ENCODE assay signal across 1 cellular context in the genomic region with DNA sequence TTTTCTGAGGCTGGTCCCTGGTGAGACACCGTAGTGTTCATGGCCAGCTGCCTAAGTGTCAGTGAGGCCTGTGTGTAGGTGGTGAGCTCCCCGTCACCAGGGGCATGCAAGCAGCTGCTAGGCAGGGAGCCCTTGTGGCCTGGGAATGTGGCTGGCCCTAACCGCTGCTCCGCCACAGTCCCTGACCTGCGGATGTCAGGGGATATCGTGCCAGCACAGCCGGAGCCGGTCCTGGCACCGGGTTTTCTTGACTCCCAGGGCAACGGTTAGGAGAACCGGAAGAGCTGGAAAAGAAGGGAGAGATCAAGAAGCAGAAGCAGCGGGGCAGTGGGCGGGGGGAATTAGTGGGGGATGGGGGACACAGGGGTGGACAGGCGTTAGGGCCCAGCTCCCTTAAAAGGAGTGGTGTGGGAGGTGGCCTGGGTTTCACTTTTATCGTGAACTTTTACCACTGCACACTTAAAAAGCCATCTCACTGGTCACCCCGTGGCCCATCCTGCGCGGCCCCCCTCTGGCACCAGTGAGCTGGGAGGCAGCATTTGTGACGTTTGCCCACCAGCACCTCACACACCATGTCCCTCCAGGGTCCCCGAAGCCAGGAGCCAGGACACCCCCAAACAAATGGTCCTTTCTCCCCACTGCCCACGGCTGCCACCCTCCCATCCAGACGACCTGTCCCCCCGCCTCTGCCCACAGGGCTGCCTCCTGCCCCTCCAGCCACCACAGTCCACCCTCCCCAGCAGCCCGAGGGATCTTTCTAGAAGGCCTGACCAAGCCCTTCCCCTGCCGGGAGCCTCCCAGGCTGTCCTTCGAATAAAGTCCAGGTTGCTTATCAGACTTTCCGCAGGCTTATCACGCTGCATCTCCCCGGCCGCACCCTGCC.
TF ChIP-seq lines count a peak whose summit lies in the region.

No MANE protein-coding gene starts in this region.

TF ChIP-seq in HepG2, 621 proteins besides CTCF, POLR2A, EP300 and RAD21 (continued from another document and continues in another):
- TF ChIP-seq, protein P1, sequence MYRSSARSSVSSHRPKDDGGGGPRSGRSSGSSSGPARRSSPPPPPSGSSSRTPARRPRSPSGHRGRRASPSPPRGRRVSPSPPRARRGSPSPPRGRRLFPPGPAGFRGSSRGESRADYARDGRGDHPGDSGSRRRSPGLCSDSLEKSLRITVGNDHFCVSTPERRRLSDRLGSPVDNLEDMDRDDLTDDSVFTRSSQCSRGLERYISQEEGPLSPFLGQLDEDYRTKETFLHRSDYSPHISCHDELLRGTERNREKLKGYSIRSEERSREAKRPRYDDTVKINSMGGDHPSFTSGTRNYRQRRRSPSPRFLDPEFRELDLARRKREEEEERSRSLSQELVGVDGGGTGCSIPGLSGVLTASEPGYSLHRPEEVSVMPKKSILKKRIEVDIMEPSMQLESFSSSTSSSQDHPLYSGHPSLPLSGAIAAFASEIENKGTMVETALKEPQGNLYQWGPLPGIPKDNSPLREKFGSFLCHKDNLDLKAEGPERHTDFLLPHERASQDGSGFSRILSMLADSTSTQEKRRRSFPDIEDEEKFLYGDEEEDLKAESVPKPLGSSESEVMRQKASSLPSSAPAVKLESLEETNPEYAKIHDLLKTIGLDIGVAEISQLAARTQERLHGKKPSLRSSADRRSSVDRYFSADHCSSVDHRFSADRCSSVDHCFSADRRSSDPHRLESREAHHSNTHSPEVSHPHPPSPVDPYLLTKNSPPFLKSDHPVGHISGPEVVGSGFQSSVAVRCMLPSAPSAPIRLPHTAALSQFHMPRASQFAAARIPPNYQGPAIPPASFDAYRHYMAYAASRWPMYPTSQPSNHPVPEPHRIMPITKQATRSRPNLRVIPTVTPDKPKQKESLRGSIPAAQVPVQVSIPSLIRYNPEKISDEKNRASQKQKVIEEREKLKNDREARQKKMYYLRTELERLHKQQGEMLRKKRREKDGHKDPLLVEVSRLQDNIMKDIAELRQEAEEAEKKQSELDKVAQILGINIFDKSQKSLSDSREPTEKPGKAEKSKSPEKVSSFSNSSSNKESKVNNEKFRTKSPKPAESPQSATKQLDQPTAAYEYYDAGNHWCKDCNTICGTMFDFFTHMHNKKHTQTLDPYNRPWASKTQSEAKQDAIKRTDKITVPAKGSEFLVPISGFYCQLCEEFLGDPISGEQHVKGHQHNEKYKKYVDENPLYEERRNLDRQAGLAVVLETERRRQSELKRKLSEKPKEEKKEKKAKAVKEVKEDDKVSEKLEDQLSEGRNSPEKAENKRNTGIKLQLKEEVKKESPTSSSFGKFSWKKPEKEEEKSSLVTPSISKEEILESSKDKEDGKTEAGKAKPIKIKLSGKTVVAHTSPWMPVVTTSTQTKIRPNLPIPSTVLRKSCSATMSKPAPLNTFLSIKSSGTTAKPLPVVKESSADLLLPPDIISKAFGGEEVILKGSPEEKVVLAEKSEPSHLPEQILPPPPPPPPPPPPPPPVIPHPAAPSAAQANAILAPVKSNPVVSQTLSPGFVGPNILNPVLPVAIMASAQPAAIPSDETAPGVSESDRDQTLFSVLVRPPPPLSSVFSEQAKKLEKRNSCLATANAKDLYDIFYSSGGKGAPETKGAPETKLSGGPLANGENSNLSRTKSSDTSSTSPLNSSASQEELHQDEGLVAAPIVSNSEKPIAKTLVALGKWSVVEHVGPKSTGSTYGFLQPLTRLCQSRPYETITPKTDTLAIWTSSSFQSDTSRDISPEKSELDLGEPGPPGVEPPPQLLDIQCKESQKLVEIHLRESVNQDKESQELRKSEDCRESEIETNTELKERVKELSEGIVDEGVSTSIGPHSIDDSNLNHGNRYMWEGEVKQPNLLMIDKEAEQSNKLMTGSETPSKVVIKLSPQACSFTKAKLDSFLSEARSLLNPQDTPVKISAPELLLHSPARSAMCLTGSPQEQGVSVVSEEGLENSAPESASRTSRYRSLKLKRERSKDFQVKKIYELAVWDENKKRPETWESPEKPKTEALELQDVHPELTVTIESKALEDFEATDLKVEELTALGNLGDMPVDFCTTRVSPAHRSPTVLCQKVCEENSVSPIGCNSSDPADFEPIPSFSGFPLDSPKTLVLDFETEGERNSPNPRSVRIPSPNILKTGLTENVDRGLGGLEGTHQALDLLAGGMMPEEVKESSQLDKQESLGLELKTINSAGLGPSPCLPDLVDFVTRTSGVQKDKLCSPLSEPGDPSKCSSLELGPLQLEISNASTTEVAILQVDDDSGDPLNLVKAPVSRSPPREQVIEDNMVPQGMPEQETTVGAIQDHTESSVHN (CRISPR knock-in tag; IDR thresholded peaks at IDR 0.05), result no peak
- TF ChIP-seq ZNF136 (CRISPR knock-in tag; IDR thresholded peaks at IDR 0.05; ENCODE audit: low read depth) (no peak), ZSCAN5A (CRISPR knock-in tag; IDR thresholded peaks at IDR 0.05; ENCODE audit: borderline replicate concordance) (no peak), ZNF205 (CRISPR knock-in tag; IDR thresholded peaks at IDR 0.05) (no peak), ZNF704 (CRISPR knock-in tag; IDR thresholded peaks at IDR 0.05; ENCODE audit: borderline replicate concordance) (no peak), FLYWCH1 (CRISPR knock-in tag; IDR thresholded peaks at IDR 0.05) (no peak), ZNF335 (CRISPR knock-in tag; IDR thresholded peaks at IDR 0.05) (no peak; the same call in 1 of the 2 replicates), SRSF9 (IDR thresholded peaks at IDR 0.05; ENCODE audit: borderline replicate concordance, insufficient read depth, low read depth, low read length, poor library complexity, severe bottlenecking) (no peak), ZFY (CRISPR knock-in tag; IDR thresholded peaks at IDR 0.05) (0 out of 2 replicates have a peak, but pooled peaks have one; percentile 14), IKZF5 (CRISPR knock-in tag; IDR thresholded peaks at IDR 0.05) (peak; percentile 18; the same call in 1 of the 2 replicates), ZNF766 (CRISPR knock-in tag; IDR thresholded peaks at IDR 0.05; ENCODE audit: borderline replicate concordance) (no peak), NFIC (IDR thresholded peaks at IDR 0.05; ENCODE audit: low read length) (no peak), PITX1 (CRISPR knock-in tag; IDR thresholded peaks at IDR 0.05) (peak; percentile 35), ZNF547 (CRISPR knock-in tag; IDR thresholded peaks at IDR 0.05) (peak; percentile 21; the same call in 1 of the 2 replicates), MYPOP (CRISPR knock-in tag; IDR thresholded peaks at IDR 0.05) (0 out of 2 replicates have a peak, but pooled peaks have one; percentile 61), MED8 (CRISPR knock-in tag; IDR thresholded peaks at IDR 0.05; ENCODE audit: insufficient replicate concordance) (no peak), ZNF792 (CRISPR knock-in tag; IDR thresholded peaks at IDR 0.05) (no peak), ZNF747 (CRISPR knock-in tag; IDR thresholded peaks at IDR 0.05; ENCODE audit: borderline replicate concordance) (peak; percentile 61; the same call in 1 of the 2 replicates), GLI4 (CRISPR knock-in tag; IDR thresholded peaks at IDR 0.05; ENCODE audit: borderline replicate concordance) (0 out of 2 replicates have a peak, but pooled peaks have one; percentile 2), PRPF4 (IDR thresholded peaks at IDR 0.05; ENCODE audit: low read depth, low read length, poor library complexity, severe bottlenecking) (no peak), NFATC3 (CRISPR knock-in tag; IDR thresholded peaks at IDR 0.05) (no peak), ZBTB1 (CRISPR knock-in tag; IDR thresholded peaks at IDR 0.05; ENCODE audit: borderline replicate concordance) (no peak), SMYD3 (CRISPR knock-in tag; IDR thresholded peaks at IDR 0.05) (no peak), MNT (IDR thresholded peaks at IDR 0.05) (no peak), ATF2 (CRISPR knock-in tag; IDR thresholded peaks at IDR 0.05) (no peak), BRCA1 (CRISPR knock-in tag; IDR thresholded peaks at IDR 0.05) (no peak), JUNB (CRISPR knock-in tag; IDR thresholded peaks at IDR 0.05; ENCODE audit: borderline replicate concordance) (no peak), TOE1 (CRISPR knock-in tag; IDR thresholded peaks at IDR 0.05) (no peak), ZNF549 (CRISPR knock-in tag; IDR thresholded peaks at IDR 0.05) (no peak), KMT2A (CRISPR knock-in tag; IDR thresholded peaks at IDR 0.05) (no peak), MTF2 (CRISPR knock-in tag; IDR thresholded peaks at IDR 0.05; ENCODE audit: borderline replicate concordance) (no peak), KAT2B (IDR thresholded peaks at IDR 0.05; ENCODE audit: borderline replicate concordance, low read depth, low read length) (no peak)
- TF ChIP-seq, protein P2, sequence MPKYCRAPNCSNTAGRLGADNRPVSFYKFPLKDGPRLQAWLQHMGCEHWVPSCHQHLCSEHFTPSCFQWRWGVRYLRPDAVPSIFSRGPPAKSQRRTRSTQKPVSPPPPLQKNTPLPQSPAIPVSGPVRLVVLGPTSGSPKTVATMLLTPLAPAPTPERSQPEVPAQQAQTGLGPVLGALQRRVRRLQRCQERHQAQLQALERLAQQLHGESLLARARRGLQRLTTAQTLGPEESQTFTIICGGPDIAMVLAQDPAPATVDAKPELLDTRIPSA (CRISPR knock-in tag; IDR thresholded peaks at IDR 0.05; ENCODE audit: borderline replicate concordance), result no peak
- TF ChIP-seq, protein P3, sequence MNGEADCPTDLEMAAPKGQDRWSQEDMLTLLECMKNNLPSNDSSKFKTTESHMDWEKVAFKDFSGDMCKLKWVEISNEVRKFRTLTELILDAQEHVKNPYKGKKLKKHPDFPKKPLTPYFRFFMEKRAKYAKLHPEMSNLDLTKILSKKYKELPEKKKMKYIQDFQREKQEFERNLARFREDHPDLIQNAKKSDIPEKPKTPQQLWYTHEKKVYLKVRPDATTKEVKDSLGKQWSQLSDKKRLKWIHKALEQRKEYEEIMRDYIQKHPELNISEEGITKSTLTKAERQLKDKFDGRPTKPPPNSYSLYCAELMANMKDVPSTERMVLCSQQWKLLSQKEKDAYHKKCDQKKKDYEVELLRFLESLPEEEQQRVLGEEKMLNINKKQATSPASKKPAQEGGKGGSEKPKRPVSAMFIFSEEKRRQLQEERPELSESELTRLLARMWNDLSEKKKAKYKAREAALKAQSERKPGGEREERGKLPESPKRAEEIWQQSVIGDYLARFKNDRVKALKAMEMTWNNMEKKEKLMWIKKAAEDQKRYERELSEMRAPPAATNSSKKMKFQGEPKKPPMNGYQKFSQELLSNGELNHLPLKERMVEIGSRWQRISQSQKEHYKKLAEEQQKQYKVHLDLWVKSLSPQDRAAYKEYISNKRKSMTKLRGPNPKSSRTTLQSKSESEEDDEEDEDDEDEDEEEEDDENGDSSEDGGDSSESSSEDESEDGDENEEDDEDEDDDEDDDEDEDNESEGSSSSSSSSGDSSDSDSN (CRISPR knock-in tag; IDR thresholded peaks at IDR 0.05), result no peak
- TF ChIP-seq, protein P4, sequence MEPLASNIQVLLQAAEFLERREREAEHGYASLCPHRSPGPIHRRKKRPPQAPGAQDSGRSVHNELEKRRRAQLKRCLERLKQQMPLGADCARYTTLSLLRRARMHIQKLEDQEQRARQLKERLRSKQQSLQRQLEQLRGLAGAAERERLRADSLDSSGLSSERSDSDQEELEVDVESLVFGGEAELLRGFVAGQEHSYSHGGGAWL (CRISPR knock-in tag; IDR thresholded peaks at IDR 0.05), result no peak
